In genomic region chr11:65083834-65084597, GRCh38 we compare ENCODE assay signal across 8 cellular contexts. TPM values are rescaled to one million over a fixed set of nuclear protein-coding genes. Genes with fewer than 3 reads are reported as not detected.
DNase-seq lines count a peak whose midpoint lies in the region; ATAC-seq and TF ChIP-seq lines count a peak whose summit lies in the region.

TSS of gene CDCA5 (minus strand) at chr11:65084040. CDS start at chr11:65083978, 62 bp downstream.
TSS of gene ZFPL1 (plus strand) at chr11:65084222. CDS start at chr11:65084699, 477 bp downstream.

- peaks cover 0 to 40% (median 37%) of the 10 kb centered on the region in 9 donors for H3K36me3 ChIP-seq in heart left ventricle

- ATAC-seq in HG02870 (IDR thresholded peaks at IDR 0.05; ENCODE audit: unreplicated experiment) (peak; percentile 78), heart left ventricle (peak; percentile 90 to 98 (median 97))

- intact Hi-C loops in T-helper 1 cell treated with Interleukin-12 subunit alpha and Interleukin-12 subunit beta and Interleukin-4 antibody, amounts not matched to agents 30 ng/mL and 1 ng/mL, for 36 hours (cut with micrococcal nuclease): loop anchor here (1.0 kb wide), 14 partner anchors 12 to 531 kb away; partner anchors contain the start of genes ATG2A, EHD1, FAU and MRPL49
- intact Hi-C loops in heart left ventricle (cut with DNase I): loop anchor here in 7 of 10 donors (1.0 to 10.0 kb wide), 8 partner anchors 12 to 72 kb away; partner anchors contain the start of genes SAC3D1 (in 5 of the 7), ARL2 (in 4 of the 7), VPS51 (in 2 of the 7) and FAU (in 1 of the 7)

- H3K9me3 ChIP-seq in heart left ventricle: no peaks in the 10 kb centered on the region

- peaks cover 14% of the 10 kb centered on the region for H3K36me3 Mint-ChIP-seq in type B pancreatic cell

- no peaks in the 10 kb centered on the region for H3K9me3 Mint-ChIP-seq in type B pancreatic cell

- TF ChIP-seq CTCF in GM13976 (IDR thresholded peaks at IDR 0.05; ENCODE audit: borderline replicate concordance, control extremely low read depth, extremely low read depth, insufficient read depth, missing control alignments): no peak
- no peak for TF ChIP-seq CTCF in heart left ventricle (IDR thresholded peaks at IDR 0.05)
- TF ChIP-seq CTCF in type B pancreatic cell (conservative IDR thresholded peaks at IDR 0.05): no peak

- H3K27me3 Mint-ChIP-seq in type B pancreatic cell: no peaks in the 10 kb centered on the region

- peaks cover 10% of the 10 kb centered on the region for H3K4me1 Mint-ChIP-seq in type B pancreatic cell (ENCODE audit: unreplicated experiment)

- no peaks in the 10 kb centered on the region for H3K27me3 ChIP-seq in heart left ventricle

- H3K27ac Mint-ChIP-seq in type B pancreatic cell: peak within 1 kb of the TSS; percentile 70

- peaks cover 4 to 27% (median 16%) of the 10 kb centered on the region in 12 donors for H3K4me1 ChIP-seq in heart left ventricle

- peak; percentile 99 for DNase-seq in GM13976 (ENCODE audit: low spot score)
- peak; percentile 91 for DNase-seq in NCI-H1694 (lab: John Stamatoyannopoulos, UW)
- DNase-seq in amniotic epithelial cell (ENCODE audit: low read depth): peak; percentile 90
- peak; percentile 95 to 96 (median 95) for DNase-seq in heart left ventricle
- peak; percentile 94 for DNase-seq in pons (ENCODE audit: low spot score)
- peak; percentile 98 for DNase-seq in type B pancreatic cell (ENCODE audit: extremely low spot score, unreplicated experiment)

- H3K4me3 Mint-ChIP-seq in type B pancreatic cell: peak within 1 kb of the TSS; percentile 96

- in situ Hi-C loops in GM13976 (cut with MboI; ENCODE audit: low sequenced_read_pairs, unreplicated experiment): no loop called here

- H3K4me3 ChIP-seq in heart left ventricle: peak within 1 kb of the TSS; percentile 44 to 93 (median 79)

- H3K27ac ChIP-seq in heart left ventricle: peak within 1 kb of the TSS; percentile 45 to 95 (median 90)

- TF ChIP-seq POLR2A in heart left ventricle (IDR thresholded peaks at IDR 0.05): peak in 1 of 2 donors; percentile 58

- 0 to 1% (median 1%) methylated on average over 60 to 79 of the region's 79 CpGs for WGBS in heart left ventricle, 4 donors

RNA-seq across cellular contexts. Expression of gene CDCA5, which starts in this region (rescaled TPM):
- 70.7 and 72.1 TPM in 2 replicates for total RNA-seq in T-helper 1 cell treated with Interleukin-12 subunit alpha and Interleukin-12 subunit beta and Interleukin-4 antibody, amounts not matched to agents 30 ng/mL and 1 ng/mL, for 36 hours
- total RNA-seq in heart left ventricle (10 to 100 TPM in 1 of 9 donors, 1 to 10 TPM in 2, under 1 TPM in 6; 0.42 to 11.6 (median 0.81) TPM), type B pancreatic cell (ENCODE audit: low replicate concordance) (18.7 and 39.3 TPM in 2 replicates)
- under 1 TPM; 0.38 to 0.83 TPM for polyA plus RNA-seq in heart left ventricle

RNA-seq across cellular contexts. Expression of gene ZFPL1, which starts in this region (rescaled TPM):
- total RNA-seq in T-helper 1 cell treated with Interleukin-12 subunit alpha and Interleukin-12 subunit beta and Interleukin-4 antibody, amounts not matched to agents 30 ng/mL and 1 ng/mL, for 36 hours: 31.2 and 33.9 TPM in 2 replicates
- total RNA-seq in heart left ventricle (10 to 100 TPM; 19.6 to 42.8 (median 25.0) TPM), type B pancreatic cell (ENCODE audit: low replicate concordance) (35.9 and 49.1 TPM in 2 replicates)
- polyA plus RNA-seq in heart left ventricle: 10 to 100 TPM; 28.1 to 44.4 TPM

Comparison
In these comparisons a context has a peak if more than half of its experiments do, and no peak if none do; other contexts are left out.
1. Peak in every context shown above with its lines: DNase-seq, ATAC-seq, H3K4me3 ChIP-seq and H3K27ac ChIP-seq.